17 cellular contexts compared by ENCODE assay signal in the genomic region with DNA sequence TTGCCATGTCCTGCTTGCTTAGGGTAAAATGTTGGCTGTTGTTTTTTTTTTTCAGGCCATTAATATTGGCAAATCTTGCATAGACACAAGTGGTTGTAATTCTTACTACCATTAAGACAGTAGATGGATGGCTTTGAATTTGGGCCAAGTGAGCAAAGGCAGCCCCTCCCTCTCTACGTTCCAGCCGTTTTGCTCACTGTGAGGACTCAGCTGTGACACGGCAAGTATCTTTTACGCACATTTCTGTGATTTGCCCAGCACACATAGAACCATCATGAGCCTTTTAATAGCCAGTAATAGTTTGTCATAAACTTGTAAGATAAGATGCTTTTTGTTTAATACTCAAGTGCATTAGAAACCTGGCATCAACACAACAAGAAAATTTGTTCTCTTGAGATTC.
"Had no signal": no experiment of that assay in that cellular context is flagged by ENCODE, and none has a peak within 500 bp of the region (broad histone marks: within the 10 kb centered on the region; RNA-seq: fewer than 3 reads in every experiment).

No MANE protein-coding gene starts in this region.

- ATAC-seq: activated naive CD4-positive, alpha-beta T cell treated with anti-CD3 and anti-CD28 coated beads, Interleukin-2, amount 50 U/mL, for 72 hours; left lung; naive thymus-derived CD8-positive, alpha-beta T cell; stimulated activated memory B cell treated with anti-CD40 and anti-IgM and Interleukin-4, amounts not matched to agents 10 μg/mL and 1 μg/mL and 100 μg/mL, for 72 hours; WTC11 had no signal

- H3K4me1 ChIP-seq: ascending aorta, left lung, sigmoid colon, upper lobe of left lung had no signal

- H3K4me3 ChIP-seq: ascending aorta, left lung, lung, sigmoid colon, smooth muscle cell, upper lobe of left lung had no signal

- H3K9me3 ChIP-seq: ascending aorta, sigmoid colon, upper lobe of left lung had no signal

- H3K27ac ChIP-seq: ascending aorta, brain microvascular endothelial cell, left lung, sigmoid colon, upper lobe of left lung had no signal

- H3K27me3 ChIP-seq: ascending aorta, brain microvascular endothelial cell, left lung, sigmoid colon, upper lobe of left lung had no signal

- H3K36me3 ChIP-seq: ascending aorta, brain microvascular endothelial cell, left lung, sigmoid colon, upper lobe of left lung had no signal

- DNase-seq: activated T-cell treated with anti-CD3 and anti-CD28 coated beads, Interleukin-2, amount 50 U/mL, for 1 hour; brain microvascular endothelial cell; central memory CD4-positive, alpha-beta T cell; left lung; naive thymus-derived CD8-positive, alpha-beta T cell; retina; sigmoid colon; stimulated activated CD4-positive, alpha-beta T cell treated with anti-CD3 and anti-CD28 coated beads, Interleukin-15, amount 100 ng/mL, for 24 hours; T-helper 1 cell; T-helper 9 cell; upper lobe of left lung had no signal
